ENCODE assay signal across 19 cellular contexts in genomic region chr7:30633223-30633622, GRCh38. TPM values are rescaled to one million over a fixed set of nuclear protein-coding genes. Genes with fewer than 3 reads are reported as not detected.
DNase-seq lines count a peak whose midpoint lies in the region; ATAC-seq and TF ChIP-seq lines count a peak whose summit lies in the region.
"Had no signal": no experiment of that assay in that cellular context is flagged by ENCODE, and none has a peak within 500 bp of the region (broad histone marks: within the 10 kb centered on the region; RNA-seq: fewer than 3 reads in every experiment).

No MANE protein-coding gene starts in this region.

- WGBS in thyroid gland, 2 donors: 49 to 63% methylated on average over 3 of the region's 3 CpGs
- WGBS in stomach, 5 donors: 79 to 89% (median 86%) methylated on average over 3 of the region's 3 CpGs

- H3K27me3 ChIP-seq in lower lobe of right lung (ENCODE audit: low read depth) (no peaks in the 10 kb centered on the region), thyroid gland (no peaks in the 10 kb centered on the region), uterus (no peaks in the 10 kb centered on the region), stomach (no peaks in the 10 kb centered on the region)

- no peak for ATAC-seq in activated T-helper 17 cell treated with anti-CD3 and anti-CD28 coated beads, Interleukin-2, amount 50 U/mL, for 72 hours (replicated peaks)
- ATAC-seq in lower lobe of right lung: peak; percentile 74 to 80

- H3K9me3 ChIP-seq in lower lobe of right lung: no peaks in the 10 kb centered on the region
- H3K9me3 ChIP-seq in thyroid gland: no peaks in the 10 kb centered on the region
- H3K9me3 ChIP-seq in uterus: no peaks in the 10 kb centered on the region
- H3K9me3 ChIP-seq in stomach: no peaks in the 10 kb centered on the region

- no peak overlapping the region for H3K4me3 ChIP-seq in lower lobe of right lung
- no peak overlapping the region for H3K4me3 ChIP-seq in thyroid gland (replicated peaks in 1 of 3)
- no peak overlapping the region for H3K4me3 ChIP-seq in uterus
- no peak overlapping the region for H3K4me3 ChIP-seq in stomach
- H3K4me3 ChIP-seq: GM12878 had no signal

- intact Hi-C loops in activated CD4-positive, alpha-beta T cell treated with anti-CD3 and anti-CD28 coated beads, Interleukin-2, amount 10 ng/mL, durations not matched to agents 24 days and 14 days (cut with micrococcal nuclease): no loop called here
- intact Hi-C loops in lower lobe of right lung (cut with DNase I): no loop called here
- intact Hi-C loops in thyroid gland (cut with DNase I): no loop called here
- intact Hi-C loops in uterus (cut with DNase I; ENCODE audit: low total_unique reads): no loop called here
- intact Hi-C loops in stomach (cut with DNase I; ENCODE audit: low total_unique reads): no loop called here

- no peak for TF ChIP-seq EP300 in stomach (IDR thresholded peaks at IDR 0.05)

- H3K4me1 ChIP-seq in lower lobe of right lung (no peaks in the 10 kb centered on the region), thyroid gland (peaks cover 0 to 5% of the 10 kb centered on the region in 2 donors), uterus (no peaks in the 10 kb centered on the region), stomach (no peaks in the 10 kb centered on the region)

- H3K4me3 Mint-ChIP-seq in activated CD4-positive, alpha-beta T cell treated with anti-CD3 and anti-CD28 coated beads, Interleukin-2, amount 10 ng/mL, durations not matched to agents 24 days and 14 days: no peak overlapping the region
- H3K4me3 Mint-ChIP-seq in activated T-helper 17 cell treated with anti-CD3 and anti-CD28 coated beads, Interleukin-2, amount 50 U/mL, for 72 hours: no peak overlapping the region
- H3K4me3 Mint-ChIP-seq: CD4-positive, CD25-positive, alpha-beta regulatory T cell had no signal

- H3K36me3 ChIP-seq in lower lobe of right lung (peaks cover 74% of the 10 kb centered on the region), thyroid gland (peaks cover 45 to 53% of the 10 kb centered on the region in 2 donors), uterus (no peaks in the 10 kb centered on the region), stomach (peaks cover 54 to 80% (median 77%) of the 10 kb centered on the region in 4 donors)

- H3K36me3 Mint-ChIP-seq in activated CD4-positive, alpha-beta T cell treated with anti-CD3 and anti-CD28 coated beads, Interleukin-2, amount 10 ng/mL, durations not matched to agents 24 days and 14 days (ENCODE audit: low read depth): peaks cover 66% of the 10 kb centered on the region
- peaks cover 80% of the 10 kb centered on the region for H3K36me3 Mint-ChIP-seq in activated T-helper 17 cell treated with anti-CD3 and anti-CD28 coated beads, Interleukin-2, amount 50 U/mL, for 72 hours (ENCODE audit: low read depth)

- no peak for TF ChIP-seq POLR2A in thyroid gland (IDR thresholded peaks at IDR 0.05)
- TF ChIP-seq POLR2A in uterus (IDR thresholded peaks at IDR 0.05): no peak
- no peak for TF ChIP-seq POLR2A in stomach (IDR thresholded peaks at IDR 0.05)

- no peaks in the 10 kb centered on the region for H3K9me3 Mint-ChIP-seq in activated CD4-positive, alpha-beta T cell treated with anti-CD3 and anti-CD28 coated beads, Interleukin-2, amount 10 ng/mL, durations not matched to agents 24 days and 14 days
- no peaks in the 10 kb centered on the region for H3K9me3 Mint-ChIP-seq in activated T-helper 17 cell treated with anti-CD3 and anti-CD28 coated beads, Interleukin-2, amount 50 U/mL, for 72 hours

- H3K27ac Mint-ChIP-seq in activated CD4-positive, alpha-beta T cell treated with anti-CD3 and anti-CD28 coated beads, Interleukin-2, amount 10 ng/mL, durations not matched to agents 24 days and 14 days: no peak overlapping the region
- peak overlapping the region; percentile 1 for H3K27ac Mint-ChIP-seq in activated T-helper 17 cell treated with anti-CD3 and anti-CD28 coated beads, Interleukin-2, amount 50 U/mL, for 72 hours

- TF ChIP-seq CTCF in lower lobe of right lung (IDR thresholded peaks at IDR 0.05): no peak
- TF ChIP-seq CTCF in thyroid gland (IDR thresholded peaks at IDR 0.05): no peak
- no peak for TF ChIP-seq CTCF in uterus (IDR thresholded peaks at IDR 0.05)
- no peak for TF ChIP-seq CTCF in stomach (IDR thresholded peaks at IDR 0.05)

- peak; percentile 44 for DNase-seq in activated CD4-positive, alpha-beta T cell treated with anti-CD3 and anti-CD28 coated beads, Interleukin-2, amount 10 ng/mL, durations not matched to agents 24 days and 14 days
- no peak for DNase-seq in activated CD4-positive, alpha-beta T cell treated with anti-CD3 and anti-CD28 coated beads for 48 hours
- DNase-seq in lower lobe of right lung: no peak
- DNase-seq in thyroid gland: peak; percentile 9 to 29
- no peak for DNase-seq in globus pallidus (ENCODE audit: low spot score)
- DNase-seq in uterus: no peak
- DNase-seq in stomach: no peak
- DNase-seq: Calu3; CD4-positive, CD25-positive, alpha-beta regulatory T cell; H7; NCI-H1105; NCI-H187; NCI-H2171; NCI-H446 treated with DMSO at 0.1 percent for 48 hours; NCI-H748 treated with DMSO at 0.1 percent for 48 hours had no signal

- H3K4me1 Mint-ChIP-seq in activated CD4-positive, alpha-beta T cell treated with anti-CD3 and anti-CD28 coated beads, Interleukin-2, amount 10 ng/mL, durations not matched to agents 24 days and 14 days: peaks cover 5% of the 10 kb centered on the region
- peaks cover 5% of the 10 kb centered on the region for H3K4me1 Mint-ChIP-seq in activated T-helper 17 cell treated with anti-CD3 and anti-CD28 coated beads, Interleukin-2, amount 50 U/mL, for 72 hours

- no peaks in the 10 kb centered on the region for H3K27me3 Mint-ChIP-seq in activated CD4-positive, alpha-beta T cell treated with anti-CD3 and anti-CD28 coated beads, Interleukin-2, amount 10 ng/mL, durations not matched to agents 24 days and 14 days
- H3K27me3 Mint-ChIP-seq in activated T-helper 17 cell treated with anti-CD3 and anti-CD28 coated beads, Interleukin-2, amount 50 U/mL, for 72 hours: no peaks in the 10 kb centered on the region
- H3K27me3 Mint-ChIP-seq: CD4-positive, CD25-positive, alpha-beta regulatory T cell had no signal

- H3K27ac ChIP-seq in lower lobe of right lung: peak overlapping the region; percentile 43
- H3K27ac ChIP-seq in thyroid gland: peak overlapping the region in 1 of 3 donors; percentile 21
- no peak overlapping the region for H3K27ac ChIP-seq in uterus
- H3K27ac ChIP-seq in stomach: no peak overlapping the region
- H3K27ac ChIP-seq: KMS-11 had no signal

RNA-seq across cellular contexts. Expression of gene GARS1, which starts 38.5 kb away (rescaled TPM):
- total RNA-seq in activated CD4-positive, alpha-beta T cell treated with anti-CD3 and anti-CD28 coated beads, Interleukin-2, amount 10 ng/mL, durations not matched to agents 24 days and 14 days: 261 and 262 TPM in 2 replicates
- 100 to 1,000 TPM; 152 to 222 TPM for total RNA-seq in activated T-helper 17 cell treated with anti-CD3 and anti-CD28 coated beads, Interleukin-2, amount 50 U/mL, for 72 hours
- total RNA-seq in lower lobe of right lung (67.7 TPM), thyroid gland (10 to 100 TPM; 59.7 to 79.2 (median 72.9) TPM), uterus (10 to 100 TPM; 33.5 to 71.2 (median 58.1) TPM), stomach (10 to 100 TPM; 37.5 to 76.8 (median 52.5) TPM)
- 100 to 1,000 TPM in 2 of 3 donors, 10 to 100 TPM in 1; 75.9 to 124 (median 122) TPM for polyA plus RNA-seq in stomach

RNA-seq across cellular contexts. Expression of gene CRHR2, which starts 49.0 kb away (rescaled TPM):
- total RNA-seq in activated CD4-positive, alpha-beta T cell treated with anti-CD3 and anti-CD28 coated beads, Interleukin-2, amount 10 ng/mL, durations not matched to agents 24 days and 14 days: not detected in 2 replicates
- total RNA-seq in activated T-helper 17 cell treated with anti-CD3 and anti-CD28 coated beads, Interleukin-2, amount 50 U/mL, for 72 hours: not detected
- total RNA-seq in lower lobe of right lung (not detected), thyroid gland (under 1 TPM in 2 of 4 donors, not detected in 2; 0.39 to 0.45 TPM), uterus (under 1 TPM in 1 of 4 donors, not detected in 3; 0.27 TPM), stomach (not detected)
- not detected for polyA plus RNA-seq in stomach
- total RNA-seq: Calu3; CD4-positive, CD25-positive, alpha-beta regulatory T cell; GM12878; H7; MCF 10A had no signal
- polyA plus RNA-seq: CD4-positive, CD25-positive, alpha-beta regulatory T cell; GM12878 had no signal

Comparison
In these comparisons a context has a peak if more than half of its experiments do, and no peak if none do; other contexts are left out.
1. DNase-seq: peak in activated CD4-positive, alpha-beta T cell treated with anti-CD3 and anti-CD28 coated beads, Interleukin-2, amount 10 ng/mL, durations not matched to agents 24 days and 14 days (single experiment) and thyroid gland (2 of 2); none in activated CD4-positive, alpha-beta T cell treated with anti-CD3 and anti-CD28 coated beads for 48 hours (single experiment), lower lobe of right lung (single experiment), globus pallidus (single experiment), uterus (0 of 2) and stomach (single experiment).